In the genomic region with DNA sequence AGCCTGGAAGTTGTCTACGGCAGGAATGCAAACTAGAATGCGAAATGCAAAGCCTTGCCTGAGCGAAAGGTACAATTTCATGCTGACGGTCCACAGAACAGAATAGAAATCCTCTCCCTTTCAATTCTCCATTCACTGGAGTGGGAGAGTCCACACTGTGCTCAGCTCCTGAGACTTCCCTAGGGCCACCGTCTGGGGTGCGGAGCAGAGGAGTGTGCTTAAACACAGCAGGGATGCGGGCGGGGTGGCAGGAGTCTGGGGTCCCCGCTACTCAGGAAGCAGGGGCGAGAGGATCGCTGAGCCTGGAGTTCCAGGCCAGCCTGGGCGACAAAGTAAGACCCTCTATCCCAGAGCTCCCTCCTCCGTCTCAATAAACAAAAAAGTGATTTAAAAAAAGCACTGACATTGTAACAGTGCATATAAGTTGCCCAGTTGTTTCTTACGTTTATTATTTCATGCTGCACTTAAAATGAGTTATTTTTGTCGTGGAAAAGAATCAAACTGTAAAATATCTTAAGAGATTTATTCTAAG, we compare ENCODE assay signal across 9 cellular contexts. TPM values are rescaled to one million over a fixed set of nuclear protein-coding genes. Genes with fewer than 3 reads are reported as not detected.
DNase-seq lines count a peak whose midpoint lies in the region; ATAC-seq, FAIRE-seq and TF ChIP-seq lines count a peak whose summit lies in the region.
"Had no signal": no experiment of that assay in that cellular context is flagged by ENCODE, and none has a peak within 500 bp of the region (broad histone marks: within the 10 kb centered on the region; RNA-seq: fewer than 3 reads in every experiment).

No MANE protein-coding gene starts in this region.

- H2AFZ ChIP-seq in KMS-11 (ENCODE audit: low read depth) (peak overlapping the region; percentile 58; the same call in 1 of the 2 replicates), GM12878 (ENCODE audit: control insufficient read depth, low read depth, low read length) (peak overlapping the region; percentile 85)

- H3K9me3 ChIP-seq in BLaER1, result peaks cover 45% of the 10 kb centered on the region
- peaks cover 16% of the 10 kb centered on the region for H3K9me3 ChIP-seq in GM12878 (replicated peaks; ENCODE audit: control insufficient read depth, insufficient read depth, low read length)

- H3K36me3 ChIP-seq in BLaER1 (peaks cover 38% of the 10 kb centered on the region), KMS-11 (ENCODE audit: insufficient read depth) (no peaks in the 10 kb centered on the region), GM12878 (ENCODE audit: control insufficient read depth in 2 of 2, insufficient read depth in 2 of 2, low read length in 1 of 2) (peaks cover 3 to 5% of the 10 kb centered on the region in 2 experiments; a peak in 3 of 4 replicates)

- peak overlapping the region; percentile 76 for H3K4me3 ChIP-seq in BLaER1
- H3K4me3 ChIP-seq in KMS-11 (IDR thresholded peaks at IDR 0.05; ENCODE audit: insufficient read depth, low read depth, low read length), result no peak overlapping the region
- H3K4me3 ChIP-seq in GM12878, result peak overlapping the region; percentile 77

- H3K4me1 ChIP-seq in BLaER1 (peaks cover 17% of the 10 kb centered on the region), KMS-11 (ENCODE audit: low read depth, poor library complexity, severe bottlenecking) (no peaks in the 10 kb centered on the region), GM12878 (ENCODE audit: control insufficient read depth, insufficient read depth, low read length) (peaks cover 4% of the 10 kb centered on the region; the same call in 1 of the 2 replicates)

- FAIRE-seq in GM12878 (lab: Jason Lieb, UNC), result no peak

- intact Hi-C loops in GM12878 (cut with micrococcal nuclease; ENCODE audit: unreplicated experiment), result loop anchor here (5.0 kb wide), 1 partner anchor 139 kb away; a partner anchor contains a TSS

- H3K9ac ChIP-seq in BLaER1, result peak overlapping the region; percentile 88
- H3K9ac ChIP-seq in KMS-11, result no peak overlapping the region
- peak overlapping the region; percentile 68 for H3K9ac ChIP-seq in GM12878 (ENCODE audit: control insufficient read depth, insufficient read depth, low read length)

- WGBS in GM12878 (ENCODE audit: insufficient coverage, insufficient replicate concordance, low lambda C conversion rate, missing lambda C conversion rate), result 12% methylated on average over 15 of the region's 15 CpGs

- TF ChIP-seq CTCF in KMS-11 (conservative IDR thresholded peaks at IDR 0.05; ENCODE audit: low read depth, low read length) (no peak), GM12878 (IDR thresholded peaks at IDR 0.05 in 2 of 3, conservative IDR thresholded peaks at IDR 0.05 in 1 of 3; ENCODE audit: control insufficient read depth in 2 of 3, extremely low read depth in 1 of 3, insufficient read depth in 1 of 3, low read depth in 3 of 3, low read length in 3 of 3) (no peak)

- no peak for TF ChIP-seq RAD21 in GM12878 (IDR thresholded peaks at IDR 0.05; ENCODE audit: insufficient read depth, low read depth, low read length)

- no peak for DNase-seq in GM12878 (ENCODE audit: low read depth, low spot score)
- DNase-seq in iPS-NIHi7 (ENCODE audit: extremely low spot score), result peak; percentile 33
- peak; percentile 0 for DNase-seq in stimulated activated CD8-positive, alpha-beta memory T cell treated with anti-CD3 and anti-CD28 coated beads, Interleukin-12 subunit alpha, Interleukin-12 subunit beta, amount 100 ng/mL, for 1 hour (ENCODE audit: low read depth)
- DNase-seq in mesenteric fat pad (ENCODE audit: low spot score), result no peak

- CTCF ChIA-PET in GM12878 (lab: Yijun Ruan, JAX), result interaction anchor here (0.5 to 0.9 kb wide), 2 partner anchors 25 to 499 kb away, joined by 3 to 4 read pairs; no protein-coding TSS in a partner anchor

- no peak for TF ChIP-seq POLR2A in GM12878 (IDR thresholded peaks at IDR 0.05; ENCODE audit: low read depth, low read length)

- H3K79me2 ChIP-seq in KMS-11 (ENCODE audit: insufficient read depth, low read depth) (no peaks in the 10 kb centered on the region), GM12878 (ENCODE audit: control insufficient read depth, insufficient read depth, low read length) (peaks cover 11% of the 10 kb centered on the region)

- H3K27ac ChIP-seq in BLaER1, result peak overlapping the region; percentile 15; the same call in 1 of the 2 replicates
- H3K27ac ChIP-seq in KMS-11, result no peak overlapping the region
- peak overlapping the region; percentile 17; the same call in 1 of the 2 replicates for H3K27ac ChIP-seq in GM12878 (ENCODE audit: control insufficient read depth, insufficient read depth)

- H3K4me2 ChIP-seq in BLaER1, result peak overlapping the region; percentile 80
- peak overlapping the region; percentile 23; the same call in 1 of the 2 replicates for H3K4me2 ChIP-seq in KMS-11
- H3K4me2 ChIP-seq in GM12878 (ENCODE audit: control insufficient read depth, insufficient read depth), result peak overlapping the region; percentile 77

- SMC1A ChIA-PET in GM12878 (lab: Charles Lee; ENCODE audit: uncharacterized antibody, unreplicated experiment), result interaction anchor here (0.8 to 1.2 kb wide), 4 partner anchors 10 to 195 kb away, joined by 3 read pairs; a partner anchor contains a TSS

- RAD21 ChIA-PET in GM12878 (lab: Charles Lee; ENCODE audit: unreplicated experiment), result interaction anchor here (1.2 kb wide), 1 partner anchor 14 kb away, joined by 3 read pairs; no protein-coding TSS in a partner anchor

- BruUV-seq in GM12878 (replicated peaks; lab: Mats Ljungman, UMichigan), result no TSS peak

- POLR2A ChIA-PET in GM12878 (lab: Charles Lee), result interaction anchor here (0.8 to 1.0 kb wide), 2 partner anchors 21 to 139 kb away, joined by 3 read pairs; no protein-coding TSS in a partner anchor

- ATAC-seq in GM19328 (IDR thresholded peaks at IDR 0.05; ENCODE audit: unreplicated experiment) (peak; percentile 4), GM12878 (peak; percentile 30), GM18520 (IDR thresholded peaks at IDR 0.05; ENCODE audit: unreplicated experiment) (no peak)

- no peak for TF ChIP-seq EP300 in GM12878 (IDR thresholded peaks at IDR 0.05; ENCODE audit: borderline replicate concordance in 1 of 2, control insufficient read depth in 1 of 2, low read depth in 2 of 2, low read length in 2 of 2)

- in situ Hi-C loops in GM12878 (cut with MboI), result no loop called here

- H3K27me3 ChIP-seq in BLaER1, result no peaks in the 10 kb centered on the region
- no peaks in the 10 kb centered on the region for H3K27me3 ChIP-seq in KMS-11 (ENCODE audit: insufficient read depth, low read depth)
- H3K27me3 ChIP-seq in GM12878 (replicated peaks in 1 of 2; ENCODE audit: control insufficient read depth in 2 of 2, insufficient read depth in 2 of 2, low read length in 1 of 2), result no peaks in the 10 kb centered on the region

- no peaks in the 10 kb centered on the region for H4K20me1 ChIP-seq in BLaER1
- H4K20me1 ChIP-seq in KMS-11 (ENCODE audit: insufficient read depth), result no peaks in the 10 kb centered on the region
- H4K20me1 ChIP-seq in GM12878 (ENCODE audit: control insufficient read depth, insufficient read depth), result no peaks in the 10 kb centered on the region

RNA-seq across cellular contexts. Expression of a gene that starts 0.6 kb away (rescaled TPM):
- 46.3 and 46.9 TPM in 2 replicates for total RNA-seq in GM12878 (2013; cell fraction: nucleolus; rRNA removed)
- total RNA-seq in GM12878 (2014; rRNA removed) (6.9 and 9.9 TPM in 2 replicates), GM12878 (2014; rRNA removed; fragmentation: Illumina TruSeq; extraction: Trizol) (15.6 and 16.0 TPM in 2 replicates), GM12878 (2021) (7.0 and 8.3 TPM in 2 replicates), mesenteric fat pad (4.8 TPM)
- 3.7 TPM for polyA plus RNA-seq in GM12878 (2011; ENCODE audit: low read depth)
- polyA plus RNA-seq in GM12878 (2011; rRNA removed) (11.8 and 18.5 TPM in 2 replicates), GM12878 (2014; fragmentation: Illumina TruSeq; extraction: Trizol) (8.0 and 14.9 TPM in 2 replicates), GM12878 (2014; fragmentation: Nextera tagmentation; extraction: Ambion mirVana) (1 to 10 TPM; 4.4 to 6.6 TPM), GM12878 (2014; rRNA removed) (4.0 and 6.3 TPM in 2 replicates), GM12878 (2016; fragmentation: Nextera tagmentation; extraction: Ambion mirVana) (10 to 100 TPM in 1 of 2 experiments, 1 to 10 TPM in 1; 6.7 to 10.0 TPM)
- 4.9 and 6.8 TPM in 2 replicates for polyA plus RNA-seq in GM12878 (2011; cell fraction: cytosol; rRNA removed)
- polyA plus RNA-seq in GM12878 (2011; cell fraction: nucleus; rRNA removed), result 15.7 and 17.3 TPM in 2 replicates
- polyA plus RNA-seq in GM12878 (2012), result 6.0 and 7.9 TPM in 2 replicates
- polyA minus RNA-seq in GM12878 (2011; rRNA and poly(A)+ RNA removed), result 12.1 and 19.6 TPM in 2 replicates
- 8.7 TPM in 2 replicates for polyA minus RNA-seq in GM12878 (2011; cell fraction: cytosol; rRNA and poly(A)+ RNA removed)
- polyA minus RNA-seq in GM12878 (2011; cell fraction: nucleus; rRNA and poly(A)+ RNA removed), result 6.9 and 10.0 TPM in 2 replicates

RNA-seq across cellular contexts. Expression of a gene that starts 40.1 kb away (rescaled TPM):
- 11.4 and 12.7 TPM in 2 replicates for total RNA-seq in GM12878 (2013; cell fraction: nucleolus; rRNA removed)
- total RNA-seq in GM12878 (2014; rRNA removed) (3.3 and 4.5 TPM in 2 replicates), GM12878 (2014; rRNA removed; fragmentation: Illumina TruSeq; extraction: Trizol) (4.1 and 4.3 TPM in 2 replicates), GM12878 (2021) (2.8 and 3.5 TPM in 2 replicates), mesenteric fat pad (2.6 TPM)
- 4.3 TPM for polyA plus RNA-seq in GM12878 (2011; ENCODE audit: low read depth)
- polyA plus RNA-seq in GM12878 (2011; rRNA removed) (3.4 and 5.0 TPM in 2 replicates), GM12878 (2014; fragmentation: Illumina TruSeq; extraction: Trizol) (3.7 and 5.1 TPM in 2 replicates), GM12878 (2014; fragmentation: Nextera tagmentation; extraction: Ambion mirVana) (under 1 TPM; 0.26 to 0.53 TPM), GM12878 (2014; rRNA removed) (2.1 and 2.3 TPM in 2 replicates), GM12878 (2016; fragmentation: Nextera tagmentation; extraction: Ambion mirVana) (1 to 10 TPM in 1 of 2 experiments, under 1 TPM in 1; 0.55 to 1.6 TPM)
- 1.1 and 1.5 TPM in 2 replicates for polyA plus RNA-seq in GM12878 (2011; cell fraction: cytosol; rRNA removed)
- polyA plus RNA-seq in GM12878 (2011; cell fraction: nucleus; rRNA removed), result 2.1 and 2.4 TPM in 2 replicates
- 2.9 and 3.9 TPM in 2 replicates for polyA plus RNA-seq in GM12878 (2012)
- polyA minus RNA-seq in GM12878 (2011; rRNA and poly(A)+ RNA removed), result 5.2 and 7.2 TPM in 2 replicates
- polyA minus RNA-seq in GM12878 (2011; cell fraction: cytosol; rRNA and poly(A)+ RNA removed), result 2.0 and 3.3 TPM in 2 replicates
- polyA minus RNA-seq in GM12878 (2011; cell fraction: nucleus; rRNA and poly(A)+ RNA removed), result 2.5 and 4.5 TPM in 2 replicates

RNA-seq across cellular contexts. Expression of a gene that starts 50.4 kb away (rescaled TPM):
- 0.24 and 0.31 TPM in 2 replicates for total RNA-seq in GM12878 (2013; cell fraction: nucleolus; rRNA removed)
- not detected in 2 replicates for total RNA-seq in GM12878 (2014; rRNA removed)
- total RNA-seq in GM12878 (2014; rRNA removed; fragmentation: Illumina TruSeq; extraction: Trizol), result not detected in 2 replicates
- total RNA-seq in GM12878 (2021), result not detected in 2 replicates
- polyA plus RNA-seq in GM12878 (2011; ENCODE audit: low read depth), result not detected
- polyA plus RNA-seq in GM12878 (2011; rRNA removed), result 0.05 and 0.07 TPM in 2 replicates
- polyA plus RNA-seq in GM12878 (2011; cell fraction: cytosol; rRNA removed), result 0.03 and 0.04 TPM in 2 replicates
- polyA plus RNA-seq in GM12878 (2011; cell fraction: nucleus; rRNA removed), result 0.07 and 0.13 TPM in 2 replicates
- polyA plus RNA-seq in GM12878 (2012), result not detected in 2 replicates
- polyA plus RNA-seq in GM12878 (2014; fragmentation: Illumina TruSeq; extraction: Trizol), result not detected in 2 replicates
- polyA plus RNA-seq in GM12878 (2014; fragmentation: Nextera tagmentation; extraction: Ambion mirVana), result not detected
- polyA plus RNA-seq in GM12878 (2014; rRNA removed), result not detected in 2 replicates
- polyA plus RNA-seq in GM12878 (2016; fragmentation: Nextera tagmentation; extraction: Ambion mirVana), result not detected
- not detected in 2 replicates for polyA minus RNA-seq in GM12878 (2011; rRNA and poly(A)+ RNA removed)
- polyA minus RNA-seq in GM12878 (2011; cell fraction: cytosol; rRNA and poly(A)+ RNA removed), result not detected in 2 replicates
- polyA minus RNA-seq in GM12878 (2011; cell fraction: nucleus; rRNA and poly(A)+ RNA removed), result not detected in 2 replicates
- total RNA-seq in mesenteric fat pad, result not detected
- total RNA-seq: LHCN-M2 had no signal

Comparison
In these comparisons a context has a peak if more than half of its experiments do, and no peak if none do; other contexts are left out.
1. H3K4me2 ChIP-seq: peak in every context shown above with its lines; median percentile 80 in BLaER1; 77 in GM12878; 23 in KMS-11.
2. DNase-seq: peak in iPS-NIHi7 (single experiment) and stimulated activated CD8-positive, alpha-beta memory T cell treated with anti-CD3 and anti-CD28 coated beads, Interleukin-12 subunit alpha, Interleukin-12 subunit beta, amount 100 ng/mL, for 1 hour (single experiment); none in GM12878 (single experiment) and mesenteric fat pad (single experiment).